27 cellular contexts compared by ENCODE assay signal in the genomic region with DNA sequence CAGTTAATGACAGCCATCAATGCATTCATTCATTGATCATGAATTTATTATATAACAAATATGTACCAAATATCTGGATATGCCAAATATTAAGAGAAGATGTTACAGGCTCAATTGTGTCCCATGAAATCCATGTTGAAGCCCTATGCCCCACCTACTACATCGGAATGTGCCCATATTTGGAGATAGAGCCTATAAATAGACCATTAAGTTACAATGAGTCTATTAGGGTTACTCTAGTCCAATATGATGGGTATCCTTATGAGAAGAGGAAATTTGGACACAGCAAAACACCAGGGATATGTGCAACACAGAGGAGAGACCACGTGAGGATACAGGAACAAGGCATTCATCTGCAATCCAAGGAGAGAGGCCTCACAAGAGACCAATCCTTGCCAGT.
"Had no signal": no experiment of that assay in that cellular context is flagged by ENCODE, and none has a peak within 500 bp of the region (broad histone marks: within the 10 kb centered on the region; RNA-seq: fewer than 3 reads in every experiment).

No MANE protein-coding gene starts in this region.

- ATAC-seq: effector memory CD8-positive, alpha-beta T cell; esophagus mucosa; gastrocnemius medialis; heart right ventricle; left cardiac atrium; left lung; left ventricle myocardium superior; lower lobe of right lung; mucosa of descending colon had no signal

- H3K9me3 Mint-ChIP-seq: dendritic cell treated with granulocyte-macrophage colony-stimulating factor and Interleukin-4, amounts not matched to agents 40 ng/mL and 50 ng/mL, for 4 days; endodermal cell had no signal

- H3K27me3 ChIP-seq: colonic mucosa, esophagus squamous epithelium, gastrocnemius medialis, heart right ventricle, left lung had no signal

- H3K4me3 Mint-ChIP-seq: dendritic cell treated with granulocyte-macrophage colony-stimulating factor and Interleukin-4, amounts not matched to agents 40 ng/mL and 50 ng/mL, for 4 days; effector memory CD8-positive, alpha-beta T cell; endodermal cell; mesothelial cell of epicardium had no signal

- H3K27me3 Mint-ChIP-seq: dendritic cell treated with granulocyte-macrophage colony-stimulating factor and Interleukin-4, amounts not matched to agents 40 ng/mL and 50 ng/mL, for 4 days; effector memory CD8-positive, alpha-beta T cell had no signal

- H3K27ac Mint-ChIP-seq: dendritic cell treated with granulocyte-macrophage colony-stimulating factor and Interleukin-4, amounts not matched to agents 40 ng/mL and 50 ng/mL, for 4 days; effector memory CD8-positive, alpha-beta T cell; endodermal cell; mesothelial cell of epicardium had no signal

- H3K4me1 ChIP-seq: colonic mucosa, esophagus squamous epithelium, gastrocnemius medialis, heart right ventricle, left lung, lower lobe of right lung had no signal

- H3K9me3 ChIP-seq: colonic mucosa, esophagus squamous epithelium, gastrocnemius medialis, heart right ventricle, left lung, lower lobe of right lung, mucosa of descending colon had no signal

- H3K4me1 Mint-ChIP-seq: endodermal cell had no signal

- H3K4me3 ChIP-seq: colonic mucosa, esophagus squamous epithelium, gastrocnemius medialis, heart right ventricle, left lung, lower lobe of right lung, mucosa of descending colon had no signal

- H3K36me3 ChIP-seq: colonic mucosa, esophagus squamous epithelium, gastrocnemius medialis, left lung, lower lobe of right lung had no signal

- DNase-seq: colonic mucosa; cortex of kidney; effector CD8-positive, alpha-beta T cell; effector memory CD8-positive, alpha-beta T cell; endodermal cell; erythroblast; esophagus squamous epithelium; foreskin fibroblast; foreskin melanocyte; gastrocnemius medialis; glutamatergic neuron; head of caudate nucleus; heart right ventricle; hippocampal formation; left cardiac atrium; left lung; left ventricle myocardium superior; lower lobe of right lung; mesenchymal stem cell; mucosa of descending colon had no signal

- H3K27ac ChIP-seq: colonic mucosa, epithelial cell of prostate, esophagus squamous epithelium, gastrocnemius medialis, heart right ventricle, left lung, lower lobe of right lung had no signal

- FAIRE-seq: endometrium, islet of Langerhans, keratinocyte had no signal
